ENCODE assay signal across 2 cellular contexts in genomic region chr14:100342195-100342594, GRCh38.
TF ChIP-seq lines count a peak whose summit lies in the region.

No MANE protein-coding gene starts in this region.

TF ChIP-seq in A549, 52 proteins besides CTCF, POLR2A, EP300 and RAD21:
- TF ChIP-seq RFX5 (IDR thresholded peaks at IDR 0.05), result no peak
- TF ChIP-seq RCOR1 (IDR thresholded peaks at IDR 0.05; ENCODE audit: low read depth, low read length), result no peak
- no peak for TF ChIP-seq NPAS2 (CRISPR knock-in tag; IDR thresholded peaks at IDR 0.05; ENCODE audit: borderline replicate concordance)
- TF ChIP-seq HES2 (IDR thresholded peaks at IDR 0.05), result no peak
- no peak for TF ChIP-seq SMC3 (IDR thresholded peaks at IDR 0.05)
- no peak for TF ChIP-seq HDAC2 (IDR thresholded peaks at IDR 0.05)

TF ChIP-seq in IMR-90, 13 proteins besides CTCF, POLR2A, EP300 and RAD21:
- TF ChIP-seq USF2 (IDR thresholded peaks at IDR 0.05; ENCODE audit: low read depth, low read length) (no peak), MAFK (IDR thresholded peaks at IDR 0.05; ENCODE audit: low read depth, low read length) (no peak), NFE2L2 (IDR thresholded peaks at IDR 0.05; ENCODE audit: low read depth, low read length) (no peak), CHD1 (IDR thresholded peaks at IDR 0.05; ENCODE audit: low read depth, low read length) (no peak), MXI1 (IDR thresholded peaks at IDR 0.05; ENCODE audit: borderline replicate concordance, low read depth, low read length) (no peak), RCOR1 (IDR thresholded peaks at IDR 0.05; ENCODE audit: insufficient replicate concordance, low read length) (no peak), BHLHE40 (IDR thresholded peaks at IDR 0.05; ENCODE audit: low read depth, low read length) (no peak), CEBPB (IDR thresholded peaks at IDR 0.05; ENCODE audit: low read depth, low read length) (no peak), ELK1 (IDR thresholded peaks at IDR 0.05; ENCODE audit: borderline replicate concordance, low read depth, low read length) (no peak), FOS (IDR thresholded peaks at IDR 0.05; ENCODE audit: low read depth, low read length) (no peak), RFX5 (IDR thresholded peaks at IDR 0.05; ENCODE audit: low read depth, low read length) (no peak), MAZ (IDR thresholded peaks at IDR 0.05; ENCODE audit: borderline replicate concordance, low read depth, low read length) (no peak), SMC3 (IDR thresholded peaks at IDR 0.05; ENCODE audit: low read depth, low read length) (no peak)
